18 cellular contexts compared by ENCODE assay signal in genomic region chr22:21025266-21025665, GRCh38. TPM values are rescaled to one million over a fixed set of nuclear protein-coding genes. Genes with fewer than 3 reads are reported as not detected.
A peak's percentile ranks its signal among the peaks of the same experiment; 100 is the strongest.
DNase-seq lines count a peak whose midpoint lies in the region; ATAC-seq lines count a peak whose summit lies in the region.
"Had no signal": no experiment of that assay in that cellular context is flagged by ENCODE, and none has a peak within 500 bp of the region (broad histone marks: within the 10 kb centered on the region; RNA-seq: fewer than 3 reads in every experiment).

No MANE protein-coding gene starts in this region.

- POLR2A ChIA-PET in naive thymus-derived CD8-positive, alpha-beta T cell (lab: Charles Lee), result interaction anchor here (0.5 to 2.2 kb wide), 4 partner anchors 19 to 287 kb away, joined by 5 to 14 read pairs (median 6); partner anchors contain the start of gene THAP7

- H3K9me3 Mint-ChIP-seq in activated CD4-positive, alpha-beta T cell treated with anti-CD3 and anti-CD28 coated beads, Interleukin-2, amount 10 ng/mL, durations not matched to agents 24 days and 14 days, result no peaks in the 10 kb centered on the region
- H3K9me3 Mint-ChIP-seq in activated naive CD8-positive, alpha-beta T cell (ENCODE audit: low read depth), result no peaks in the 10 kb centered on the region
- no peaks in the 10 kb centered on the region for H3K9me3 Mint-ChIP-seq in naive thymus-derived CD8-positive, alpha-beta T cell
- H3K9me3 Mint-ChIP-seq: activated T-helper 2 cell treated with anti-CD3 and anti-CD28 coated beads, Interferon-gamma antibody, Interleukin-2, Interleukin-4, amounts not matched to agents 10 μg/mL and 5 μg/mL and 100 μg/mL, durations not matched to agents 14 hours and 24 hours and 36 hours; dendritic cell treated with granulocyte-macrophage colony-stimulating factor and Interleukin-4, amounts not matched to agents 40 ng/mL and 50 ng/mL, for 4 days; GM23338 had no signal

- H3K4me3 ChIP-seq in Jurkat, Clone E6-1 (ENCODE audit: low read length), result no peak overlapping the region
- H3K4me3 ChIP-seq: GM23338, vagina had no signal

- peaks cover 8% of the 10 kb centered on the region for H3K4me1 Mint-ChIP-seq in activated CD4-positive, alpha-beta T cell treated with anti-CD3 and anti-CD28 coated beads, Interleukin-2, amount 10 ng/mL, durations not matched to agents 24 days and 14 days
- H3K4me1 Mint-ChIP-seq in activated naive CD8-positive, alpha-beta T cell (ENCODE audit: low read depth), result peaks cover 13% of the 10 kb centered on the region
- peaks cover 14 to 42% (median 25%) of the 10 kb centered on the region in 4 donors for H3K4me1 Mint-ChIP-seq in naive thymus-derived CD8-positive, alpha-beta T cell

- H3K4me3 Mint-ChIP-seq in activated CD4-positive, alpha-beta T cell treated with anti-CD3 and anti-CD28 coated beads, Interleukin-2, amount 10 ng/mL, durations not matched to agents 24 days and 14 days, result no peak overlapping the region
- peak overlapping the region; percentile 33 for H3K4me3 Mint-ChIP-seq in activated naive CD8-positive, alpha-beta T cell
- H3K4me3 Mint-ChIP-seq in naive thymus-derived CD8-positive, alpha-beta T cell, result peak overlapping the region; percentile 22 to 81 (median 62)
- H3K4me3 Mint-ChIP-seq: dendritic cell treated with granulocyte-macrophage colony-stimulating factor and Interleukin-4, amounts not matched to agents 40 ng/mL and 50 ng/mL, for 4 days; GM23338 had no signal

- peaks cover under 1% of the 10 kb centered on the region for H3K27me3 Mint-ChIP-seq in activated CD4-positive, alpha-beta T cell treated with anti-CD3 and anti-CD28 coated beads, Interleukin-2, amount 10 ng/mL, durations not matched to agents 24 days and 14 days
- H3K27me3 Mint-ChIP-seq in activated naive CD8-positive, alpha-beta T cell, result no peaks in the 10 kb centered on the region
- peaks cover 0 to 2% (median 0%) of the 10 kb centered on the region in 5 donors for H3K27me3 Mint-ChIP-seq in naive thymus-derived CD8-positive, alpha-beta T cell

- H3K27ac Mint-ChIP-seq in activated CD4-positive, alpha-beta T cell treated with anti-CD3 and anti-CD28 coated beads, Interleukin-2, amount 10 ng/mL, durations not matched to agents 24 days and 14 days, result peak overlapping the region; percentile 8
- H3K27ac Mint-ChIP-seq in activated naive CD8-positive, alpha-beta T cell, result peak overlapping the region; percentile 73
- peak overlapping the region; percentile 39 to 95 (median 86) for H3K27ac Mint-ChIP-seq in naive thymus-derived CD8-positive, alpha-beta T cell
- H3K27ac Mint-ChIP-seq: activated T-helper 2 cell treated with anti-CD3 and anti-CD28 coated beads, Interferon-gamma antibody, Interleukin-2, Interleukin-4, amounts not matched to agents 10 μg/mL and 5 μg/mL and 100 μg/mL, durations not matched to agents 14 hours and 24 hours and 36 hours; dendritic cell treated with granulocyte-macrophage colony-stimulating factor and Interleukin-4, amounts not matched to agents 40 ng/mL and 50 ng/mL, for 4 days; GM23338 had no signal

- no peaks in the 10 kb centered on the region for H3K36me3 Mint-ChIP-seq in activated CD4-positive, alpha-beta T cell treated with anti-CD3 and anti-CD28 coated beads, Interleukin-2, amount 10 ng/mL, durations not matched to agents 24 days and 14 days (ENCODE audit: low read depth)
- H3K36me3 Mint-ChIP-seq in activated naive CD8-positive, alpha-beta T cell, result no peaks in the 10 kb centered on the region
- no peaks in the 10 kb centered on the region for H3K36me3 Mint-ChIP-seq in naive thymus-derived CD8-positive, alpha-beta T cell

- peak; percentile 77 for DNase-seq in activated CD4-positive, alpha-beta T cell treated with anti-CD3 and anti-CD28 coated beads, Interleukin-2, amount 10 ng/mL, durations not matched to agents 24 days and 14 days
- no peak for DNase-seq in activated CD4-positive, alpha-beta T cell treated with anti-CD3 and anti-CD28 coated beads for 48 hours
- peak; percentile 68 for DNase-seq in Jurkat, Clone E6-1 (ENCODE audit: low read depth, low spot score)
- DNase-seq in naive thymus-derived CD8-positive, alpha-beta T cell, result peak in 4 of 10 donors; percentile 30 to 69 (median 43)
- no peak for DNase-seq in islet precursor cell
- DNase-seq in GM19238 (ENCODE audit: insufficient read length, low spot score), result no peak
- DNase-seq: activated CD4-positive, CD25-positive, alpha-beta regulatory T cell treated with anti-CD3 and anti-CD28 coated beads, Interleukin-2, amount 50 U/mL, for 72 hours; kidney; mesendoderm had no signal

- intact Hi-C loops in activated CD4-positive, alpha-beta T cell treated with anti-CD3 and anti-CD28 coated beads, Interleukin-2, amount 10 ng/mL, durations not matched to agents 24 days and 14 days (cut with micrococcal nuclease), result no loop called here

- ATAC-seq in naive thymus-derived CD8-positive, alpha-beta T cell, result peak; percentile 87 to 89
- no peak for ATAC-seq in GM18519 (IDR thresholded peaks at IDR 0.05; ENCODE audit: low FRiP score, unreplicated experiment)
- ATAC-seq: GM23338 had no signal

RNA-seq across cellular contexts. Expression of gene SLC7A4, which starts 7.1 kb away (rescaled TPM):
- total RNA-seq in activated CD4-positive, alpha-beta T cell treated with anti-CD3 and anti-CD28 coated beads, Interleukin-2, amount 10 ng/mL, durations not matched to agents 24 days and 14 days, result not detected in 2 replicates
- polyA plus RNA-seq in Jurkat, Clone E6-1 (2012; ENCODE audit: insufficient read depth, insufficient read length), result not detected
- total RNA-seq in naive thymus-derived CD8-positive, alpha-beta T cell, result 1 to 10 TPM in 1 of 2 experiments, under 1 TPM in 1; 0.69 to 1.3 TPM
- 1 to 10 TPM in 2 of 3 donors, under 1 TPM in 1; 0.99 to 1.4 (median 1.2) TPM for polyA plus RNA-seq in naive thymus-derived CD8-positive, alpha-beta T cell
- total RNA-seq: Daoy had no signal
- polyA plus RNA-seq: neural cell had no signal

RNA-seq across cellular contexts. Expression of gene P2RX6, which starts 10.3 kb away (rescaled TPM):
- not detected in 2 replicates for total RNA-seq in activated CD4-positive, alpha-beta T cell treated with anti-CD3 and anti-CD28 coated beads, Interleukin-2, amount 10 ng/mL, durations not matched to agents 24 days and 14 days
- not detected for polyA plus RNA-seq in Jurkat, Clone E6-1 (2012; ENCODE audit: insufficient read depth, insufficient read length)
- total RNA-seq in naive thymus-derived CD8-positive, alpha-beta T cell, result 1 to 10 TPM; 2.7 to 4.5 TPM
- 1 to 10 TPM in 1 of 3 donors, under 1 TPM in 2; 0.25 to 1.1 (median 0.74) TPM for polyA plus RNA-seq in naive thymus-derived CD8-positive, alpha-beta T cell
- total RNA-seq: GM23338 had no signal
- polyA plus RNA-seq: GM23338 had no signal

RNA-seq across cellular contexts. Expression of gene LRRC74B, which starts 20.5 kb away (rescaled TPM):
- total RNA-seq in activated CD4-positive, alpha-beta T cell treated with anti-CD3 and anti-CD28 coated beads, Interleukin-2, amount 10 ng/mL, durations not matched to agents 24 days and 14 days, result not detected in 2 replicates
- not detected for polyA plus RNA-seq in Jurkat, Clone E6-1 (2012; ENCODE audit: insufficient read depth, insufficient read length)
- under 1 TPM in 1 of 2 experiments, not detected in 1; 0.11 TPM for total RNA-seq in naive thymus-derived CD8-positive, alpha-beta T cell
- polyA plus RNA-seq in naive thymus-derived CD8-positive, alpha-beta T cell, result not detected
- total RNA-seq: activated T-helper 2 cell treated with anti-CD3 and anti-CD28 coated beads, Interferon-gamma antibody, Interleukin-2, Interleukin-4, amounts not matched to agents 10 μg/mL and 5 μg/mL and 100 μg/mL, durations not matched to agents 14 hours and 24 hours and 36 hours; Daoy; GM23338; kidney; renal cortical epithelial cell; vagina had no signal
- polyA plus RNA-seq: GM23338, neural cell had no signal

RNA-seq across cellular contexts. Expression of gene THAP7, which starts 23.3 kb away (rescaled TPM):
- total RNA-seq in activated CD4-positive, alpha-beta T cell treated with anti-CD3 and anti-CD28 coated beads, Interleukin-2, amount 10 ng/mL, durations not matched to agents 24 days and 14 days, result 30.3 and 31.5 TPM in 2 replicates
- 61.4 TPM for polyA plus RNA-seq in Jurkat, Clone E6-1 (2012; ENCODE audit: insufficient read depth, insufficient read length)
- total RNA-seq in naive thymus-derived CD8-positive, alpha-beta T cell, result 10 to 100 TPM; 68.5 to 70.5 TPM
- polyA plus RNA-seq in naive thymus-derived CD8-positive, alpha-beta T cell, result 10 to 100 TPM; 31.7 to 55.5 (median 41.1) TPM

RNA-seq across cellular contexts. Expression of gene LZTR1, which starts 43.2 kb away (rescaled TPM):
- 69.9 and 76.4 TPM in 2 replicates for total RNA-seq in activated CD4-positive, alpha-beta T cell treated with anti-CD3 and anti-CD28 coated beads, Interleukin-2, amount 10 ng/mL, durations not matched to agents 24 days and 14 days
- polyA plus RNA-seq in Jurkat, Clone E6-1 (2012; ENCODE audit: insufficient read depth, insufficient read length), result 45.9 TPM
- 100 to 1,000 TPM in 1 of 2 experiments, 10 to 100 TPM in 1; 92.9 to 103 TPM for total RNA-seq in naive thymus-derived CD8-positive, alpha-beta T cell
- 10 to 100 TPM in 2 of 3 donors, 1 to 10 TPM in 1; 8.6 to 14.5 (median 12.3) TPM for polyA plus RNA-seq in naive thymus-derived CD8-positive, alpha-beta T cell

Comparison
In these comparisons a context has a peak if more than half of its experiments do, and no peak if none do; other contexts are left out.
1. DNase-seq: peak in activated CD4-positive, alpha-beta T cell treated with anti-CD3 and anti-CD28 coated beads, Interleukin-2, amount 10 ng/mL, durations not matched to agents 24 days and 14 days (single experiment) and Jurkat, Clone E6-1 (single experiment); none in activated CD4-positive, alpha-beta T cell treated with anti-CD3 and anti-CD28 coated beads for 48 hours (single experiment), islet precursor cell (single experiment) and GM19238 (single experiment).
2. H3K27ac Mint-ChIP-seq: peak in every context shown above with its lines; median percentile 86 in naive thymus-derived CD8-positive, alpha-beta T cell; 73 in activated naive CD8-positive, alpha-beta T cell; 8 in activated CD4-positive, alpha-beta T cell treated with anti-CD3 and anti-CD28 coated beads, Interleukin-2, amount 10 ng/mL, durations not matched to agents 24 days and 14 days.